13 cellular contexts compared by ENCODE assay signal in genomic region chr2:30655211-30655610, GRCh38.
"Had no signal": no experiment of that assay in that cellular context is flagged by ENCODE, and none has a peak within 500 bp of the region (broad histone marks: within the 10 kb centered on the region; RNA-seq: fewer than 3 reads in every experiment).

No MANE protein-coding gene starts in this region.

- H3K36me3 ChIP-seq: cardiac muscle cell, esophagus squamous epithelium, neural progenitor cell, ovary, upper lobe of right lung had no signal

- H3K4me2 ChIP-seq: hepatocyte, neural progenitor cell had no signal

- H3K9me3 ChIP-seq: esophagus squamous epithelium, ovary, upper lobe of right lung had no signal

- DNase-seq: activated CD4-positive, alpha-beta T cell treated with anti-CD3 and anti-CD28 coated beads, Interleukin-2, amount 50 U/mL, for 1 hour; activated CD4-positive, CD25-positive, alpha-beta regulatory T cell treated with anti-CD3 and anti-CD28 coated beads, Interleukin-2, amount 50 U/mL, for 72 hours; activated T-cell treated with anti-CD3 and anti-CD28 coated beads for 4 hours; dermis blood vessel endothelial cell; effector memory CD4-positive, alpha-beta T cell; esophagus squamous epithelium; ovary; stimulated activated naive CD4-positive, alpha-beta T cell; upper lobe of right lung had no signal

- H3K4me3 ChIP-seq: cardiac muscle cell, esophagus squamous epithelium, hepatocyte, neural progenitor cell, ovary, upper lobe of right lung had no signal

- H3K4me1 ChIP-seq: esophagus squamous epithelium, neural progenitor cell, upper lobe of right lung had no signal

- H3K27ac ChIP-seq: cardiac muscle cell, esophagus squamous epithelium, hepatocyte, neural progenitor cell, ovary, upper lobe of right lung, VCaP had no signal

- H2AFZ ChIP-seq: hepatocyte, neural progenitor cell had no signal

- H3K27me3 ChIP-seq: cardiac muscle cell, esophagus squamous epithelium, hepatocyte, neural progenitor cell, ovary, upper lobe of right lung had no signal

- H3K79me2 ChIP-seq: hepatocyte had no signal
